ENCODE assay signal across 16 cellular contexts in genomic region chr11:71812529-71812928, GRCh38. TPM values are rescaled to one million over a fixed set of nuclear protein-coding genes. Genes with fewer than 3 reads are reported as not detected.
A peak's percentile ranks its signal among the peaks of the same experiment; 100 is the strongest.
DNase-seq lines count a peak whose midpoint lies in the region; ATAC-seq and TF ChIP-seq lines count a peak whose summit lies in the region.
"Not testable (repeated sequence)": the region's sequence is repeated elsewhere in the genome, so short reads cannot be mapped to it uniquely, and the experiment has no call there.
"Had no signal": no experiment of that assay in that cellular context is flagged by ENCODE, and none has a peak within 500 bp of the region (broad histone marks: within the 10 kb centered on the region; RNA-seq: fewer than 3 reads in every experiment).

No MANE protein-coding gene starts in this region.

- H3K9ac ChIP-seq in mammary epithelial cell (ENCODE audit: insufficient read depth, low read length), result not testable (repeated sequence)

- peak overlapping the region in 4 of 7 donors; percentile 37 to 72 (median 52) for H3K27ac Mint-ChIP-seq in CD4-positive, alpha-beta memory T cell
- not testable (repeated sequence) for H3K27ac Mint-ChIP-seq in HFFc6; WTC11; activated naive CD4-positive, alpha-beta T cell treated with anti-CD3 and anti-CD28 coated beads for 36 hours; nephron
- H3K27ac Mint-ChIP-seq in stimulated activated naive CD8-positive, alpha-beta T cell treated with anti-CD3 and anti-CD28 coated beads, Interleukin-15, amount 100 ng/mL, for 72 hours, result peak overlapping the region in 1 of 2 donors; percentile 31

- not testable (repeated sequence) for BruUV-seq in mammary epithelial cell (replicated peaks; lab: Mats Ljungman, UMichigan)

- dilution Hi-C loops in mammary epithelial cell (cut with HindIII; ENCODE audit: low sequenced_read_pairs), result not testable (repeated sequence)

- intact Hi-C loops in CD4-positive, alpha-beta memory T cell (cut with micrococcal nuclease), result loop anchor here (2.0 kb wide), 1 partner anchor 116 kb away; the partner anchor contains the start of genes RNF121 and XNDC1N
- intact Hi-C loops in activated naive CD4-positive, alpha-beta T cell treated with anti-CD3 and anti-CD28 coated beads for 36 hours (cut with micrococcal nuclease), result not testable (repeated sequence)
- intact Hi-C loops in mammary epithelial cell (cut with micrococcal nuclease), result loop anchor here (2.0 to 5.0 kb wide), 2 partner anchors 20 to 620 kb away; partner anchors contain the start of gene CLPB

- not testable (repeated sequence) for ATAC-seq in WTC11; stimulated activated naive CD8-positive, alpha-beta T cell treated with anti-CD3 and anti-CD28 coated beads, Interleukin-15, amount 100 ng/mL, for 72 hours

- DNase-seq in CD4-positive, alpha-beta memory T cell; HFFc6; WTC11 (ENCODE audit: low spot score); activated naive CD4-positive, alpha-beta T cell treated with anti-CD3 and anti-CD28 coated beads for 36 hours; stimulated activated naive CD8-positive, alpha-beta T cell treated with anti-CD3 and anti-CD28 coated beads, Interleukin-15, amount 100 ng/mL, for 72 hours: not testable (repeated sequence)
- DNase-seq in mammary epithelial cell, result peak; percentile 6
- DNase-seq in fibroblast of the aortic adventitia (ENCODE audit: low read depth), result peak; percentile 11

- H3K36me3 ChIP-seq in CD4-positive, alpha-beta memory T cell (ENCODE audit: insufficient read depth, low read length); mammary epithelial cell (ENCODE audit: insufficient read depth, low read length): not testable (repeated sequence)

- POLR2A ChIA-PET in CD4-positive, alpha-beta memory T cell (lab: Charles Lee; ENCODE audit: partially characterized antibody), result interaction anchor here (1.1 kb wide), 1 partner anchor 26 kb away, joined by 4 read pairs; no protein-coding TSS in a partner anchor
- POLR2A ChIA-PET in WTC11 (lab: Charles Lee), result not testable (repeated sequence)

- H3K27ac ChIP-seq in CD4-positive, alpha-beta memory T cell (ENCODE audit: low read depth, low read length); mammary epithelial cell (ENCODE audit: insufficient read depth, low read depth, low read length): not testable (repeated sequence)

- H3K4me3 ChIP-seq in CD4-positive, alpha-beta memory T cell (ENCODE audit: low read length in 2 of 2); mammary epithelial cell (replicated peaks in 1 of 3; ENCODE audit: insufficient read depth in 1 of 3, low read depth in 2 of 3, low read length in 3 of 3); fibroblast of the aortic adventitia (ENCODE audit: low read depth, low read length): not testable (repeated sequence)

- CTCF ChIA-PET in CD4-positive, alpha-beta memory T cell (lab: Charles Lee; ENCODE audit: partially characterized antibody), result interaction anchor here (3.0 to 4.6 kb wide), 2 partner anchors 12 to 19 kb away, joined by 14 to 23 read pairs; no protein-coding TSS in a partner anchor
- CTCF ChIA-PET in WTC11 (lab: Charles Lee), result interaction anchor here (0.8 kb wide), 1 partner anchor 12 kb away, joined by 9 read pairs; no protein-coding TSS in a partner anchor
- CTCF ChIA-PET in activated naive CD4-positive, alpha-beta T cell treated with anti-CD3 and anti-CD28 coated beads for 36 hours (lab: Charles Lee), result interaction anchor here (1.4 kb wide), 1 partner anchor 12 kb away, joined by 4 read pairs; no protein-coding TSS in a partner anchor
- CTCF ChIA-PET in mammary epithelial cell (lab: Charles Lee; ENCODE audit: low non-redundant PET), result interaction anchor here (0.6 kb wide), 1 partner anchor 1430 kb away, joined by 4 read pairs; no protein-coding TSS in a partner anchor

- H4K20me1 ChIP-seq in mammary epithelial cell (ENCODE audit: insufficient read depth, low read length), result not testable (repeated sequence)

- not testable (repeated sequence) for H3K4me1 Mint-ChIP-seq in CD4-positive, alpha-beta memory T cell; WTC11; activated naive CD4-positive, alpha-beta T cell treated with anti-CD3 and anti-CD28 coated beads for 36 hours (ENCODE audit: low read depth); stimulated activated naive CD8-positive, alpha-beta T cell treated with anti-CD3 and anti-CD28 coated beads, Interleukin-15, amount 100 ng/mL, for 72 hours
- H3K4me1 Mint-ChIP-seq in HFFc6 (ENCODE audit: low read depth), result peaks cover 12% of the 10 kb centered on the region
- H3K4me1 Mint-ChIP-seq in nephron, result peaks cover 11% of the 10 kb centered on the region

- 0% methylated on average over 2 of the region's 3 CpGs for WGBS in mammary epithelial cell (ENCODE audit: low coverage, missing lambda C conversion rate)

- not testable (repeated sequence) for H3K27me3 Mint-ChIP-seq in CD4-positive, alpha-beta memory T cell; HFFc6 (ENCODE audit: insufficient read depth); WTC11 (ENCODE audit: low read depth); activated naive CD4-positive, alpha-beta T cell treated with anti-CD3 and anti-CD28 coated beads for 36 hours (ENCODE audit: low read depth); nephron (ENCODE audit: low read depth); stimulated activated naive CD8-positive, alpha-beta T cell treated with anti-CD3 and anti-CD28 coated beads, Interleukin-15, amount 100 ng/mL, for 72 hours

- peak overlapping the region in 7 of 8 donors; percentile 8 to 78 (median 60) for H3K4me3 Mint-ChIP-seq in CD4-positive, alpha-beta memory T cell
- H3K4me3 Mint-ChIP-seq in HFFc6 (peak overlapping the region; percentile 70), WTC11 (peak overlapping the region; percentile 50), nephron (peak overlapping the region; percentile 73 to 82 (median 78))
- peak overlapping the region; percentile 82 for H3K4me3 Mint-ChIP-seq in activated naive CD4-positive, alpha-beta T cell treated with anti-CD3 and anti-CD28 coated beads for 36 hours
- H3K4me3 Mint-ChIP-seq in stimulated activated naive CD8-positive, alpha-beta T cell treated with anti-CD3 and anti-CD28 coated beads, Interleukin-15, amount 100 ng/mL, for 72 hours, result peak overlapping the region; percentile 83 to 88

- peak overlapping the region; percentile 1 for H3K4me2 ChIP-seq in mammary epithelial cell (ENCODE audit: insufficient read depth, low read depth, low read length)

- not testable (repeated sequence) for H3K4me1 ChIP-seq in CD4-positive, alpha-beta memory T cell (ENCODE audit: insufficient read depth, low read length); mammary epithelial cell (ENCODE audit: insufficient read depth, low read length)

- H3K36me3 Mint-ChIP-seq in CD4-positive, alpha-beta memory T cell; HFFc6 (ENCODE audit: low read depth); WTC11; activated naive CD4-positive, alpha-beta T cell treated with anti-CD3 and anti-CD28 coated beads for 36 hours (ENCODE audit: low read depth); nephron (ENCODE audit: low read depth): not testable (repeated sequence)

- not testable (repeated sequence) for TF ChIP-seq CTCF in HFFc6 (IDR thresholded peaks at IDR 0.05); WTC11 (IDR thresholded peaks at IDR 0.05); mammary epithelial cell (conservative IDR thresholded peaks at IDR 0.05 in 1 of 2, IDR thresholded peaks at IDR 0.05 in 1 of 2; ENCODE audit: extremely low read depth in 1 of 2, insufficient read depth in 1 of 2, low read depth in 1 of 2, low read length in 2 of 2); fibroblast of the aortic adventitia (IDR thresholded peaks at IDR 0.05; ENCODE audit: insufficient read depth, low read length); nephron (IDR thresholded peaks at IDR 0.05; ENCODE audit: unreplicated experiment in 3 of 3)

- H3K9me3 Mint-ChIP-seq in CD4-positive, alpha-beta memory T cell; HFFc6; WTC11; activated naive CD4-positive, alpha-beta T cell treated with anti-CD3 and anti-CD28 coated beads for 36 hours; nephron; stimulated activated naive CD8-positive, alpha-beta T cell treated with anti-CD3 and anti-CD28 coated beads, Interleukin-15, amount 100 ng/mL, for 72 hours: not testable (repeated sequence)

- in situ Hi-C loops in mammary epithelial cell (cut with MboI; ENCODE audit: low sequenced_read_pairs in 2 of 2), result not testable (repeated sequence)

- not testable (repeated sequence) for H3K79me2 ChIP-seq in mammary epithelial cell (ENCODE audit: insufficient read depth, low read length)

- not testable (repeated sequence) for H3K9me3 ChIP-seq in CD4-positive, alpha-beta memory T cell (ENCODE audit: control insufficient read depth in 1 of 2, low read length in 2 of 2); mammary epithelial cell (replicated peaks; ENCODE audit: insufficient read depth, low read length)

- H3K27me3 ChIP-seq in CD4-positive, alpha-beta memory T cell (ENCODE audit: insufficient read depth, low read length); mammary epithelial cell (ENCODE audit: insufficient read depth, low read length): not testable (repeated sequence)

- peak overlapping the region; percentile 21 for H2AFZ ChIP-seq in mammary epithelial cell (ENCODE audit: low read depth, low read length)

RNA-seq across cellular contexts. Expression of gene DEFB108B, which starts 20.5 kb away (rescaled TPM):
- not detected for total RNA-seq in CD4-positive, alpha-beta memory T cell
- polyA plus RNA-seq in CD4-positive, alpha-beta memory T cell, result not detected
- not detected for total RNA-seq in HFFc6 (2021; fragmentation: NEBNext Ultra II Directional; extraction: Animal tissue kit (Norgen Biotek cat#: 25700))
- total RNA-seq in WTC11 (2021) (not detected in 3 replicates), mammary epithelial cell (not detected), fibroblast of the aortic adventitia (ENCODE audit: low replicate concordance) (not detected in 2 replicates)
- total RNA-seq in activated naive CD4-positive, alpha-beta T cell treated with anti-CD3 and anti-CD28 coated beads for 36 hours, result not detected
- not detected for polyA plus RNA-seq in mammary epithelial cell
- polyA minus RNA-seq in mammary epithelial cell, result not detected
- total RNA-seq: bronchial epithelial cell, dermis blood vessel endothelial cell, lung, ovary, Peyer's patch, right cardiac atrium had no signal
- polyA plus RNA-seq: adipose tissue, lung, ovary, right cardiac atrium, thymus had no signal
